Comparison of ENCODE assay signal across 17 cellular contexts in the genomic region with DNA sequence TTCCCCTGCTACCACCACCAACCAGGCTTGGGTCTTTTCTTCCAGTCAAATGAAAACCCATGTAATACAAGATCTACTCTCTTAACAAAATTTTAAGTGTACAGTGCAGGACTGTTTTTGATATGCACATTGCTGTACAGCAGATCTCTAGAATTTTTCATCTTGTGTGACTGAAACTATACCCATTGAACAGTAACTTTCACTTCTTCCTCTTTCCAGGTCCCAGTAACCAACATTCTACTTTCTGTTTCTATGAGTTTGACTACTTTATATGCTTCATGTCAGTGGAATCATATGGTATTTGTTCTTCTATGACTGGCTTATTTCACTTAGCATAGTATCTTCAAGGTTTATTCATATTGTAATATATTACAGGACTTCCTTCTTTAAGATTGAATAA. TPM values are rescaled to one million over a fixed set of nuclear protein-coding genes. Genes with fewer than 3 reads are reported as not detected.
A peak's percentile ranks its signal among the peaks of the same experiment; 100 is the strongest.
DNase-seq lines count a peak whose midpoint lies in the region; ATAC-seq and TF ChIP-seq lines count a peak whose summit lies in the region.
"Had no signal": no experiment of that assay in that cellular context is flagged by ENCODE, and none has a peak within 500 bp of the region (broad histone marks: within the 10 kb centered on the region; RNA-seq: fewer than 3 reads in every experiment).

No MANE protein-coding gene starts in this region.

- H3K4me1 Mint-ChIP-seq in mesothelial cell of epicardium: peaks cover 8% of the 10 kb centered on the region
- H3K4me1 Mint-ChIP-seq in activated T-helper 17 cell treated with anti-CD3 and anti-CD28 coated beads, Interleukin-2, amount 50 U/mL, for 72 hours: no peaks in the 10 kb centered on the region

- H3K36me3 Mint-ChIP-seq in mesothelial cell of epicardium: no peaks in the 10 kb centered on the region
- H3K36me3 Mint-ChIP-seq in activated T-helper 17 cell treated with anti-CD3 and anti-CD28 coated beads, Interleukin-2, amount 50 U/mL, for 72 hours (ENCODE audit: low read depth): no peaks in the 10 kb centered on the region

- H3K9me3 Mint-ChIP-seq in mesothelial cell of epicardium: peaks cover 20% of the 10 kb centered on the region
- H3K9me3 Mint-ChIP-seq in activated T-helper 17 cell treated with anti-CD3 and anti-CD28 coated beads, Interleukin-2, amount 50 U/mL, for 72 hours: peaks cover 5% of the 10 kb centered on the region
- H3K9me3 Mint-ChIP-seq: nephron had no signal

- no peak overlapping the region for H3K4me3 Mint-ChIP-seq in mesothelial cell of epicardium
- no peak overlapping the region for H3K4me3 Mint-ChIP-seq in activated T-helper 17 cell treated with anti-CD3 and anti-CD28 coated beads, Interleukin-2, amount 50 U/mL, for 72 hours
- H3K4me3 Mint-ChIP-seq: nephron had no signal

- H3K27me3 Mint-ChIP-seq in mesothelial cell of epicardium (ENCODE audit: low read depth): no peaks in the 10 kb centered on the region
- peaks cover 16% of the 10 kb centered on the region for H3K27me3 Mint-ChIP-seq in activated T-helper 17 cell treated with anti-CD3 and anti-CD28 coated beads, Interleukin-2, amount 50 U/mL, for 72 hours

- peak overlapping the region; percentile 24 for H3K27ac Mint-ChIP-seq in mesothelial cell of epicardium
- H3K27ac Mint-ChIP-seq in activated T-helper 17 cell treated with anti-CD3 and anti-CD28 coated beads, Interleukin-2, amount 50 U/mL, for 72 hours: no peak overlapping the region
- H3K27ac Mint-ChIP-seq: nephron had no signal

- ATAC-seq in GM19043 (IDR thresholded peaks at IDR 0.05; ENCODE audit: low read depth, unreplicated experiment): peak; percentile 99
- ATAC-seq in GM21786 (IDR thresholded peaks at IDR 0.05; ENCODE audit: unreplicated experiment): peak; percentile 89
- ATAC-seq in HG03139 (IDR thresholded peaks at IDR 0.05; ENCODE audit: unreplicated experiment): peak; percentile 95
- no peak for ATAC-seq in SK-N-SH treated with all-trans-retinoic acid at 6 μM for 48 hours
- ATAC-seq in activated T-helper 17 cell treated with anti-CD3 and anti-CD28 coated beads, Interleukin-2, amount 50 U/mL, for 72 hours (replicated peaks): no peak
- ATAC-seq: PC-3 had no signal

- DNase-seq in mesothelial cell of epicardium (ENCODE audit: low spot score in 2 of 2, unreplicated experiment in 2 of 2): no peak
- DNase-seq in stimulated activated naive CD4-positive, alpha-beta T cell (lab: John Stamatoyannopoulos, UW): no peak
- DNase-seq in stimulated activated CD4-positive, alpha-beta T cell treated with anti-CD3 and anti-CD28 coated beads, Interleukin-15, amount 100 ng/mL, for 24 hours: no peak
- DNase-seq: adrenal gland, Calu3, cortex of kidney, NCI-H1105 treated with DMSO at 0.1 percent for 48 hours, PC-3, small intestine had no signal

- no peak for TF ChIP-seq CTCF in mesothelial cell of epicardium (IDR thresholded peaks at IDR 0.05; ENCODE audit: unreplicated experiment)

TF ChIP-seq in SK-N-SH treated with all-trans-retinoic acid at 6 μM for 48 hours, 23 proteins besides CTCF, POLR2A, EP300 and RAD21:
- TF ChIP-seq, protein P1, sequence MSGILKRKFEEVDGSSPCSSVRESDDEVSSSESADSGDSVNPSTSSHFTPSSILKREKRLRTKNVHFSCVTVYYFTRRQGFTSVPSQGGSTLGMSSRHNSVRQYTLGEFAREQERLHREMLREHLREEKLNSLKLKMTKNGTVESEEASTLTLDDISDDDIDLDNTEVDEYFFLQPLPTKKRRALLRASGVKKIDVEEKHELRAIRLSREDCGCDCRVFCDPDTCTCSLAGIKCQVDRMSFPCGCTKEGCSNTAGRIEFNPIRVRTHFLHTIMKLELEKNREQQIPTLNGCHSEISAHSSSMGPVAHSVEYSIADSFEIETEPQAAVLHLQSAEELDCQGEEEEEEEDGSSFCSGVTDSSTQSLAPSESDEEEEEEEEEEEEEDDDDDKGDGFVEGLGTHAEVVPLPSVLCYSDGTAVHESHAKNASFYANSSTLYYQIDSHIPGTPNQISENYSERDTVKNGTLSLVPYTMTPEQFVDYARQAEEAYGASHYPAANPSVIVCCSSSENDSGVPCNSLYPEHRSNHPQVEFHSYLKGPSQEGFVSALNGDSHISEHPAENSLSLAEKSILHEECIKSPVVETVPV (CRISPR knock-in tag; IDR thresholded peaks at IDR 0.05): no peak
- no peak for TF ChIP-seq TCF4 (CRISPR knock-in tag; IDR thresholded peaks at IDR 0.05; ENCODE audit: borderline replicate concordance)
- no peak for TF ChIP-seq ISL1 (CRISPR knock-in tag; IDR thresholded peaks at IDR 0.05)
- TF ChIP-seq, protein P2, sequence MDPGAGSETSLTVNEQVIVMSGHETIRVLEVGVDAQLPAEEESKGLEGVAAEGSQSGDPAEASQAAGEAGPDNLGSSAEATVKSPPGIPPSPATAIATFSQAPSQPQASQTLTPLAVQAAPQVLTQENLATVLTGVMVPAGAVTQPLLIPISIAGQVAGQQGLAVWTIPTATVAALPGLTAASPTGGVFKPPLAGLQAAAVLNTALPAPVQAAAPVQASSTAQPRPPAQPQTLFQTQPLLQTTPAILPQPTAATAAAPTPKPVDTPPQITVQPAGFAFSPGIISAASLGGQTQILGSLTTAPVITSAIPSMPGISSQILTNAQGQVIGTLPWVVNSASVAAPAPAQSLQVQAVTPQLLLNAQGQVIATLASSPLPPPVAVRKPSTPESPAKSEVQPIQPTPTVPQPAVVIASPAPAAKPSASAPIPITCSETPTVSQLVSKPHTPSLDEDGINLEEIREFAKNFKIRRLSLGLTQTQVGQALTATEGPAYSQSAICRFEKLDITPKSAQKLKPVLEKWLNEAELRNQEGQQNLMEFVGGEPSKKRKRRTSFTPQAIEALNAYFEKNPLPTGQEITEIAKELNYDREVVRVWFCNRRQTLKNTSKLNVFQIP (CRISPR knock-in tag; IDR thresholded peaks at IDR 0.05; ENCODE audit: borderline replicate concordance, low read depth): no peak
- TF ChIP-seq TOX (CRISPR knock-in tag; IDR thresholded peaks at IDR 0.05; ENCODE audit: borderline replicate concordance): no peak
- no peak for TF ChIP-seq ZC3H10 (CRISPR knock-in tag; IDR thresholded peaks at IDR 0.05)
- no peak for TF ChIP-seq ZFP3 (CRISPR knock-in tag; IDR thresholded peaks at IDR 0.05)
- TF ChIP-seq ZFP30 (CRISPR knock-in tag; IDR thresholded peaks at IDR 0.05): no peak
- TF ChIP-seq, protein P3, sequence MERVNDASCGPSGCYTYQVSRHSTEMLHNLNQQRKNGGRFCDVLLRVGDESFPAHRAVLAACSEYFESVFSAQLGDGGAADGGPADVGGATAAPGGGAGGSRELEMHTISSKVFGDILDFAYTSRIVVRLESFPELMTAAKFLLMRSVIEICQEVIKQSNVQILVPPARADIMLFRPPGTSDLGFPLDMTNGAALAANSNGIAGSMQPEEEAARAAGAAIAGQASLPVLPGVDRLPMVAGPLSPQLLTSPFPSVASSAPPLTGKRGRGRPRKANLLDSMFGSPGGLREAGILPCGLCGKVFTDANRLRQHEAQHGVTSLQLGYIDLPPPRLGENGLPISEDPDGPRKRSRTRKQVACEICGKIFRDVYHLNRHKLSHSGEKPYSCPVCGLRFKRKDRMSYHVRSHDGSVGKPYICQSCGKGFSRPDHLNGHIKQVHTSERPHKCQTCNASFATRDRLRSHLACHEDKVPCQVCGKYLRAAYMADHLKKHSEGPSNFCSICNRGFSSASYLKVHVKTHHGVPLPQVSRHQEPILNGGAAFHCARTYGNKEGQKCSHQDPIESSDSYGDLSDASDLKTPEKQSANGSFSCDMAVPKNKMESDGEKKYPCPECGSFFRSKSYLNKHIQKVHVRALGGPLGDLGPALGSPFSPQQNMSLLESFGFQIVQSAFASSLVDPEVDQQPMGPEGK (CRISPR knock-in tag; IDR thresholded peaks at IDR 0.05; ENCODE audit: borderline replicate concordance): no peak
- no peak for TF ChIP-seq PPARA (CRISPR knock-in tag; IDR thresholded peaks at IDR 0.05; ENCODE audit: borderline replicate concordance)
TF ChIP-seq in SK-N-SH treated with all-trans-retinoic acid at 6 μM for 48 hours: peak in this region for 0.

RNA-seq across cellular contexts. Expression of a gene that starts 45.3 kb away (rescaled TPM):
- 0.13 to 0.16 TPM (median 0.14 TPM) in 3 replicates for total RNA-seq in mesothelial cell of epicardium
- not detected for total RNA-seq in activated T-helper 17 cell treated with anti-CD3 and anti-CD28 coated beads, Interleukin-2, amount 50 U/mL, for 72 hours
- total RNA-seq: activated CD8-positive, alpha-beta memory T cell treated with anti-CD3 and anti-CD28 coated beads for 36 hours; kidney epithelial cell had no signal

Comparison
In these comparisons a context has a peak if more than half of its experiments do, and no peak if none do; other contexts are left out.
1. ATAC-seq: peak in GM19043 (single experiment), GM21786 (single experiment) and HG03139 (single experiment); none in SK-N-SH treated with all-trans-retinoic acid at 6 μM for 48 hours (single experiment) and activated T-helper 17 cell treated with anti-CD3 and anti-CD28 coated beads, Interleukin-2, amount 50 U/mL, for 72 hours (single experiment).